ENCODE assay signal across 1 cellular context in the genomic region with DNA sequence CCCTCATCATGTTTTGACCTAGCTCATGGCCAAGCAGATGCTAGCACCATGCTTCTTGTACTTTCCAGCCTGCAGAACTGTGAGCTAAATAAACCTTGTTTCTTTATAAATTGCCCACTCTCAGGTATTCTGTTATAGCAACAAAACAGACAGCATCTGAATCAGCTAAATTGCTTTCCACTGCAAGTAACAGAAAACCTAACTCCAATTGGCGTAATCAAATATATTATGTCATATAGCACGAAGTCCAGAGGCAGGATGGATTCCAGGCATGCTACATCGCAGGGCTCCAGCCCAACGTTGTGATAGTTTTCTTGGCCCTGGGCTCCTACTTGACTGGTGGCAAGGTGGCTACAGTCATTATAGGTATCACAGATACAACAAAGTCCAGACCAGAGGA.
TF ChIP-seq lines count a peak whose summit lies in the region.

No MANE protein-coding gene starts in this region.

TF ChIP-seq in K562, 482 proteins besides CTCF, POLR2A, EP300 and RAD21 (continued from another document):
- TF ChIP-seq, protein P1, sequence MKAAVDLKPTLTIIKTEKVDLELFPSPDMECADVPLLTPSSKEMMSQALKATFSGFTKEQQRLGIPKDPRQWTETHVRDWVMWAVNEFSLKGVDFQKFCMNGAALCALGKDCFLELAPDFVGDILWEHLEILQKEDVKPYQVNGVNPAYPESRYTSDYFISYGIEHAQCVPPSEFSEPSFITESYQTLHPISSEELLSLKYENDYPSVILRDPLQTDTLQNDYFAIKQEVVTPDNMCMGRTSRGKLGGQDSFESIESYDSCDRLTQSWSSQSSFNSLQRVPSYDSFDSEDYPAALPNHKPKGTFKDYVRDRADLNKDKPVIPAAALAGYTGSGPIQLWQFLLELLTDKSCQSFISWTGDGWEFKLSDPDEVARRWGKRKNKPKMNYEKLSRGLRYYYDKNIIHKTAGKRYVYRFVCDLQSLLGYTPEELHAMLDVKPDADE (conservative IDR thresholded peaks at IDR 0.05; ENCODE audit: control insufficient read depth, low read depth, low read length), result no peak
- TF ChIP-seq GABPB1 (CRISPR knock-in tag; IDR thresholded peaks at IDR 0.05) (no peak), ILF3 (IDR thresholded peaks at IDR 0.05; ENCODE audit: borderline replicate concordance) (no peak), RBBP5 (IDR thresholded peaks at IDR 0.05; ENCODE audit: borderline replicate concordance, insufficient read depth, low read length, poor library complexity, severe bottlenecking) (no peak)
